ENCODE assay signal across 9 cellular contexts in the genomic region with DNA sequence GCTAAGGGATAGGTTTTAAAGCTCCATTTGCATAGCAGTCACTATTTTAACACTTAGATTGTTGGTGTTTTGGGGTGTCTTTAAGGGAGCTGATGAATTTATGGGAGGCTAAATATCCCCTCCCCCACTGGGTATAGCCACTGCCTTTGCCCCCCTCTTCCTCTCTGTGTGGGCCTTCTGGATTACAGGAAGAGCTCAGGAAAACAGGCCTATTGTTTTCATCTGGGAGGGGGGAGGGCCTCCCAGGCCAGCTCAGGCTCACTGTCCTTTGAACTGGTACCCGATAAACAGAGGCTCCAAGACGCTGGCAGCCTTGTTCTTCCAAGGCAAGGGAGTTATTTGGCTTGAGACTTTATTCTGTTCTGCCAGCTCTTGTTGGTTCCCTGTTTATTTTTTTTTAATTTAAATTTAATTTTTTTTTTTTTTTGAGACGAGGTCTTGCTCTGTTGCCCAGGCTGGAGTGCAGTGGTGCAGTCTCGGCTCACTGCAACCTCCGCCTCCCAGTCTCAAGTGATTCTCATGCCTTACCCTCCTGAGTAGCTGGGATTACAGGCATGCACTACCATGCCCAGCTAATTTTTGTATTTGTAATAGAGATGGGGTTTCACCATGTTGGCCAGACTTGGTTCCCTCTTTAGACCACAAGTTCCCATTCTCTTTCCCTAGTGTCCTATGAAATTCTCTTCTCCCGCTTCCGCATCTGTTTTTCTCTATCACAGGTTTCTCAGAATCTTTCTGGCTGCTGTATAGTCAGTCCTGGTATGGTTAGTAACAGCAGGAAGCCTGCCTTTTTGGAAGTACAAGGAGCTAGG. TPM values are rescaled to one million over a fixed set of nuclear protein-coding genes. Genes with fewer than 3 reads are reported as not detected.
A peak's percentile ranks its signal among the peaks of the same experiment; 100 is the strongest.
DNase-seq lines count a peak whose midpoint lies in the region; ATAC-seq and TF ChIP-seq lines count a peak whose summit lies in the region.
"Had no signal": no experiment of that assay in that cellular context is flagged by ENCODE, and none has a peak within 500 bp of the region (broad histone marks: within the 10 kb centered on the region; RNA-seq: fewer than 3 reads in every experiment).

No MANE protein-coding gene starts in this region.

- peaks cover 11% of the 10 kb centered on the region for H3K36me3 Mint-ChIP-seq in neural crest cell (ENCODE audit: low read depth)

- H3K27ac Mint-ChIP-seq in neural crest cell (ENCODE audit: unreplicated experiment): peak overlapping the region; percentile 87
- H3K27ac Mint-ChIP-seq: activated naive CD8-positive, alpha-beta T cell had no signal

- H3K4me1 Mint-ChIP-seq in neural crest cell: peaks cover 51% of the 10 kb centered on the region

- DNase-seq in AG08396 (ENCODE audit: low spot score): peak; percentile 25
- peak; percentile 46 to 93 (median 80) for DNase-seq in head of caudate nucleus
- no peak for DNase-seq in neural crest cell (ENCODE audit: low read depth, low spot score)
- no peak for DNase-seq in NCI-H345 (lab: John Stamatoyannopoulos, UW)
- no peak for DNase-seq in LoVo (ENCODE audit: low spot score)
- DNase-seq in EL: no peak
- no peak for DNase-seq in DMS79 (lab: John Stamatoyannopoulos, UW)

- no peaks in the 10 kb centered on the region for H3K27me3 Mint-ChIP-seq in neural crest cell (ENCODE audit: low read depth)
- H3K27me3 Mint-ChIP-seq: activated naive CD8-positive, alpha-beta T cell had no signal

- no peaks in the 10 kb centered on the region for H3K9me3 Mint-ChIP-seq in neural crest cell

- peak overlapping the region; percentile 36 for H3K4me3 Mint-ChIP-seq in neural crest cell
- H3K4me3 Mint-ChIP-seq: activated naive CD8-positive, alpha-beta T cell had no signal

- no peak for TF ChIP-seq CTCF in neural crest cell (conservative IDR thresholded peaks at IDR 0.05)

- intact Hi-C loops in head of caudate nucleus (cut with DNase I): no loop called here

- peak; percentile 76 for ATAC-seq in SK-N-SH treated with all-trans-retinoic acid at 6 μM for 48 hours

TF ChIP-seq in SK-N-SH treated with all-trans-retinoic acid at 6 μM for 48 hours, 23 proteins besides CTCF, POLR2A, EP300 and RAD21:
- TF ChIP-seq SNAI2 (CRISPR knock-in tag; IDR thresholded peaks at IDR 0.05) (no peak), CSDC2 (CRISPR knock-in tag; IDR thresholded peaks at IDR 0.05) (no peak), ZFP3 (CRISPR knock-in tag; IDR thresholded peaks at IDR 0.05) (no peak), BACH2 (CRISPR knock-in tag; IDR thresholded peaks at IDR 0.05; ENCODE audit: borderline replicate concordance) (no peak), PPARA (CRISPR knock-in tag; IDR thresholded peaks at IDR 0.05; ENCODE audit: borderline replicate concordance) (no peak), GLIS3 (CRISPR knock-in tag; IDR thresholded peaks at IDR 0.05) (no peak), ARNTL (CRISPR knock-in tag; IDR thresholded peaks at IDR 0.05; ENCODE audit: borderline replicate concordance, low read depth) (no peak), TOX (CRISPR knock-in tag; IDR thresholded peaks at IDR 0.05; ENCODE audit: borderline replicate concordance) (no peak), ZFP30 (CRISPR knock-in tag; IDR thresholded peaks at IDR 0.05) (no peak), ZNF565 (CRISPR knock-in tag; conservative IDR thresholded peaks at IDR 0.05; ENCODE audit: low read depth) (no peak)
- TF ChIP-seq, protein P1, sequence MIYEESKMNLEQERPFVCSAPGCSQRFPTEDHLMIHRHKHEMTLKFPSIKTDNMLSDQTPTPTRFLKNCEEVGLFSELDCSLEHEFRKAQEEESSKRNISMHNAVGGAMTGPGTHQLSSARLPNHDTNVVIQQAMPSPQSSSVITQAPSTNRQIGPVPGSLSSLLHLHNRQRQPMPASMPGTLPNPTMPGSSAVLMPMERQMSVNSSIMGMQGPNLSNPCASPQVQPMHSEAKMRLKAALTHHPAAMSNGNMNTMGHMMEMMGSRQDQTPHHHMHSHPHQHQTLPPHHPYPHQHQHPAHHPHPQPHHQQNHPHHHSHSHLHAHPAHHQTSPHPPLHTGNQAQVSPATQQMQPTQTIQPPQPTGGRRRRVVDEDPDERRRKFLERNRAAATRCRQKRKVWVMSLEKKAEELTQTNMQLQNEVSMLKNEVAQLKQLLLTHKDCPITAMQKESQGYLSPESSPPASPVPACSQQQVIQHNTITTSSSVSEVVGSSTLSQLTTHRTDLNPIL (CRISPR knock-in tag; IDR thresholded peaks at IDR 0.05; ENCODE audit: low read depth): no peak
- TF ChIP-seq, protein P2, sequence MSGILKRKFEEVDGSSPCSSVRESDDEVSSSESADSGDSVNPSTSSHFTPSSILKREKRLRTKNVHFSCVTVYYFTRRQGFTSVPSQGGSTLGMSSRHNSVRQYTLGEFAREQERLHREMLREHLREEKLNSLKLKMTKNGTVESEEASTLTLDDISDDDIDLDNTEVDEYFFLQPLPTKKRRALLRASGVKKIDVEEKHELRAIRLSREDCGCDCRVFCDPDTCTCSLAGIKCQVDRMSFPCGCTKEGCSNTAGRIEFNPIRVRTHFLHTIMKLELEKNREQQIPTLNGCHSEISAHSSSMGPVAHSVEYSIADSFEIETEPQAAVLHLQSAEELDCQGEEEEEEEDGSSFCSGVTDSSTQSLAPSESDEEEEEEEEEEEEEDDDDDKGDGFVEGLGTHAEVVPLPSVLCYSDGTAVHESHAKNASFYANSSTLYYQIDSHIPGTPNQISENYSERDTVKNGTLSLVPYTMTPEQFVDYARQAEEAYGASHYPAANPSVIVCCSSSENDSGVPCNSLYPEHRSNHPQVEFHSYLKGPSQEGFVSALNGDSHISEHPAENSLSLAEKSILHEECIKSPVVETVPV (CRISPR knock-in tag; IDR thresholded peaks at IDR 0.05): no peak
- TF ChIP-seq, protein P3, sequence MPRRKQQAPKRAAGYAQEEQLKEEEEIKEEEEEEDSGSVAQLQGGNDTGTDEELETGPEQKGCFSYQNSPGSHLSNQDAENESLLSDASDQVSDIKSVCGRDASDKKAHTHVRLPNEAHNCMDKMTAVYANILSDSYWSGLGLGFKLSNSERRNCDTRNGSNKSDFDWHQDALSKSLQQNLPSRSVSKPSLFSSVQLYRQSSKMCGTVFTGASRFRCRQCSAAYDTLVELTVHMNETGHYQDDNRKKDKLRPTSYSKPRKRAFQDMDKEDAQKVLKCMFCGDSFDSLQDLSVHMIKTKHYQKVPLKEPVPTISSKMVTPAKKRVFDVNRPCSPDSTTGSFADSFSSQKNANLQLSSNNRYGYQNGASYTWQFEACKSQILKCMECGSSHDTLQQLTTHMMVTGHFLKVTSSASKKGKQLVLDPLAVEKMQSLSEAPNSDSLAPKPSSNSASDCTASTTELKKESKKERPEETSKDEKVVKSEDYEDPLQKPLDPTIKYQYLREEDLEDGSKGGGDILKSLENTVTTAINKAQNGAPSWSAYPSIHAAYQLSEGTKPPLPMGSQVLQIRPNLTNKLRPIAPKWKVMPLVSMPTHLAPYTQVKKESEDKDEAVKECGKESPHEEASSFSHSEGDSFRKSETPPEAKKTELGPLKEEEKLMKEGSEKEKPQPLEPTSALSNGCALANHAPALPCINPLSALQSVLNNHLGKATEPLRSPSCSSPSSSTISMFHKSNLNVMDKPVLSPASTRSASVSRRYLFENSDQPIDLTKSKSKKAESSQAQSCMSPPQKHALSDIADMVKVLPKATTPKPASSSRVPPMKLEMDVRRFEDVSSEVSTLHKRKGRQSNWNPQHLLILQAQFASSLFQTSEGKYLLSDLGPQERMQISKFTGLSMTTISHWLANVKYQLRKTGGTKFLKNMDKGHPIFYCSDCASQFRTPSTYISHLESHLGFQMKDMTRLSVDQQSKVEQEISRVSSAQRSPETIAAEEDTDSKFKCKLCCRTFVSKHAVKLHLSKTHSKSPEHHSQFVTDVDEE (CRISPR knock-in tag; IDR thresholded peaks at IDR 0.05): no peak
TF ChIP-seq in SK-N-SH treated with all-trans-retinoic acid at 6 μM for 48 hours: peak in this region for 0.

RNA-seq across cellular contexts. Expression of a gene that starts 25.1 kb away (rescaled TPM):
- 73.0 and 76.6 TPM in 2 replicates for total RNA-seq in neural crest cell

RNA-seq across cellular contexts. Expression of a gene that starts 41.1 kb away (rescaled TPM):
- 1.7 and 1.8 TPM in 2 replicates for total RNA-seq in neural crest cell

RNA-seq across cellular contexts. Expression of a gene that starts 44.6 kb away (rescaled TPM):
- total RNA-seq in neural crest cell: 0.21 TPM in 1 of 2 replicates, not detected in the other

RNA-seq across cellular contexts. Expression of a gene that starts 51.3 kb away (rescaled TPM):
- 54.8 and 63.9 TPM in 2 replicates for total RNA-seq in neural crest cell

Comparison
In these comparisons a context has a peak if more than half of its experiments do, and no peak if none do; other contexts are left out.
1. DNase-seq: peak in AG08396 (single experiment) and head of caudate nucleus (42 of 42); none in neural crest cell (single experiment), NCI-H345 (single experiment), LoVo (single experiment), EL (single experiment) and DMS79 (single experiment).